ENCODE assay signal across 6 cellular contexts in the genomic region with DNA sequence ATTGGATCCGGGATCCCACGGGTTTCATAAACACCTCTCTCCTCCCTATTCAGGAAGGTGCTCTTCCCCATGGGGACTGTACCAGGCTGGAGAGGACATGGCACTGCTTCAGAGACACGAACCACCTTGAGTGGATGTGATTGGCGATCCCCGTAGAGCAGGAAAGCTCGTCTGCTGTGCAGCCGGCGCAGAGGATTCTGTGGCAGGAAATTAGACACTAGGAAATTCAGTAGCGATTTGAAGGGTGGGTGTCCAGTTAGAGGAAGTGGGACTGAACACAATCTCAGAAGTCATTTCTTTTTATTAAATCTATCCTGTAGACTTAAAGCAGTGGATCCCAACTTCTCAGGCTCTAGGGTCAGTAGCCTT. TPM values are rescaled to one million over a fixed set of nuclear protein-coding genes. Genes with fewer than 3 reads are reported as not detected.
DNase-seq lines count a peak whose midpoint lies in the region; ATAC-seq and TF ChIP-seq lines count a peak whose summit lies in the region.

No MANE protein-coding gene starts in this region.

- H3K27ac ChIP-seq in duodenal mucosa (ENCODE audit: low read depth, low read length), result peak overlapping the region; percentile 95
- peak overlapping the region; percentile 96 to 98 (median 97) for H3K27ac ChIP-seq in gastrocnemius medialis

- H3K9me3 ChIP-seq in duodenal mucosa (ENCODE audit: control insufficient read depth in 1 of 2, low read length in 2 of 2), result no peaks in the 10 kb centered on the region
- H3K9me3 ChIP-seq in gastrocnemius medialis, result no peaks in the 10 kb centered on the region

- ATAC-seq in GM19324 (IDR thresholded peaks at IDR 0.05; ENCODE audit: low FRiP score, unreplicated experiment) (peak; percentile 8), gastrocnemius medialis (peak; percentile 20 to 21), GM18870 (IDR thresholded peaks at IDR 0.05; ENCODE audit: unreplicated experiment) (no peak), HG03175 (IDR thresholded peaks at IDR 0.05; ENCODE audit: unreplicated experiment) (no peak)

- H3K4me1 ChIP-seq in duodenal mucosa (ENCODE audit: control insufficient read depth in 1 of 2, insufficient read depth in 2 of 2, low read length in 2 of 2) (peaks cover 25 to 37% of the 10 kb centered on the region in 2 donors), gastrocnemius medialis (peaks cover 43 to 49% of the 10 kb centered on the region in 2 donors)

- H3K36me3 ChIP-seq in duodenal mucosa (ENCODE audit: control insufficient read depth in 1 of 2, insufficient read depth in 2 of 2, low read length in 2 of 2), result peaks cover 0 to 19% of the 10 kb centered on the region in 2 donors
- no peaks in the 10 kb centered on the region for H3K36me3 ChIP-seq in gastrocnemius medialis

- intact Hi-C loops in gastrocnemius medialis (cut with DNase I; ENCODE audit: low total_unique reads), result loop anchor here (5.0 kb wide), 2 partner anchors 75 to 125 kb away; no protein-coding TSS in a partner anchor

- peak overlapping the region; percentile 97 to 98 for H3K4me3 ChIP-seq in duodenal mucosa (ENCODE audit: low read depth in 1 of 2, low read length in 2 of 2)
- H3K4me3 ChIP-seq in gastrocnemius medialis, result peak overlapping the region; percentile 89 to 96 (median 96)

- peak; percentile 82 for DNase-seq in NCI-H1092 treated with DMSO at 0.1 percent for 48 hours (lab: John Stamatoyannopoulos, UW)
- DNase-seq in gastrocnemius medialis, result no peak

- H3K27me3 ChIP-seq in duodenal mucosa (ENCODE audit: control insufficient read depth in 1 of 2, insufficient read depth in 2 of 2, low read length in 2 of 2) (no peaks in the 10 kb centered on the region), gastrocnemius medialis (no peaks in the 10 kb centered on the region)

- no peak for TF ChIP-seq CTCF in gastrocnemius medialis (IDR thresholded peaks at IDR 0.05 in 4 of 5, conservative IDR thresholded peaks at IDR 0.05 in 1 of 5)

- in situ Hi-C loops in gastrocnemius medialis (cut with MboI; ENCODE audit: low sequenced_read_pairs in 4 of 4), result no loop called here

- H3K9ac ChIP-seq in duodenal mucosa (ENCODE audit: low read depth in 1 of 2, low read length in 2 of 2), result peak overlapping the region; percentile 80 to 83

- TF ChIP-seq POLR2A in gastrocnemius medialis (IDR thresholded peaks at IDR 0.05), result no peak

RNA-seq across cellular contexts. Expression of a gene that starts 0.8 kb away (rescaled TPM):
- total RNA-seq in gastrocnemius medialis, result 1 to 10 TPM; 4.4 to 8.7 (median 5.9) TPM

RNA-seq across cellular contexts. Expression of a gene that starts 45.0 kb away (rescaled TPM):
- 1,000 to 10,000 TPM; 1,040 to 4,298 (median 2,203) TPM for total RNA-seq in gastrocnemius medialis

RNA-seq across cellular contexts. Expression of a gene that starts 46.5 kb away (rescaled TPM):
- total RNA-seq in gastrocnemius medialis, result 1 to 10 TPM; 3.1 to 5.2 (median 4.2) TPM

RNA-seq across cellular contexts. Expression of a gene that starts 56.4 kb away (rescaled TPM):
- not detected for total RNA-seq in gastrocnemius medialis

RNA-seq across cellular contexts. Expression of a gene that starts 57.3 kb away (rescaled TPM):
- 100 to 1,000 TPM in 2 of 4 donors, 10 to 100 TPM in 2; 39.6 to 135 (median 97.3) TPM for total RNA-seq in gastrocnemius medialis

Comparison
In these comparisons a context has a peak if more than half of its experiments do, and no peak if none do; other contexts are left out.
1. ATAC-seq: peak in GM19324 (single experiment) and gastrocnemius medialis (2 of 2); none in GM18870 (single experiment) and HG03175 (single experiment).